25 cellular contexts compared by ENCODE assay signal in genomic region chr3:55708921-55709320, GRCh38.
"Had no signal": no experiment of that assay in that cellular context is flagged by ENCODE, and none has a peak within 500 bp of the region (broad histone marks: within the 10 kb centered on the region; RNA-seq: fewer than 3 reads in every experiment).

No MANE protein-coding gene starts in this region.

- H3K36me3 ChIP-seq: heart right ventricle, neural progenitor cell, neutrophil, right atrium auricular region, suprapubic skin, thoracic aorta, tibial artery, uterus had no signal

- H3K27me3 Mint-ChIP-seq: progenitor cell of endocrine pancreas; stimulated activated naive CD8-positive, alpha-beta T cell treated with anti-CD3 and anti-CD28 coated beads, Interleukin-15, Interleukin-2, amounts not matched to agents 100 ng/mL and 50 ng/mL, for 24 hours had no signal

- H3K9me3 Mint-ChIP-seq: mesothelial cell of epicardium; neural progenitor cell; stimulated activated naive CD8-positive, alpha-beta T cell treated with anti-CD3 and anti-CD28 coated beads, Interleukin-15, Interleukin-2, amounts not matched to agents 100 ng/mL and 50 ng/mL, for 24 hours; type B pancreatic cell had no signal

- H3K36me3 Mint-ChIP-seq: mesothelial cell of epicardium; naive B cell; natural killer cell; neural progenitor cell; stimulated activated effector memory CD8-positive, alpha-beta T cell treated with anti-CD3 and anti-CD28 coated beads, Interleukin-12 subunit alpha, Interleukin-12 subunit beta, amount 100 ng/mL, for 72 hours; type B pancreatic cell had no signal

- H3K4me1 Mint-ChIP-seq: naive B cell; natural killer cell; stimulated activated effector memory CD8-positive, alpha-beta T cell treated with anti-CD3 and anti-CD28 coated beads, Interleukin-12 subunit alpha, Interleukin-12 subunit beta, amount 100 ng/mL, for 72 hours had no signal

- H3K4me3 ChIP-seq: heart right ventricle, hepatocyte, lung, neural progenitor cell, right atrium auricular region, skin epidermis, suprapubic skin, thoracic aorta, tibial artery, uterus had no signal

- H3K27me3 ChIP-seq: neural progenitor cell, neutrophil, right atrium auricular region, uterus had no signal

- H3K4me1 ChIP-seq: neural progenitor cell, parathyroid adenoma, suprapubic skin, tibial artery, uterus had no signal

- H3K4me2 ChIP-seq: hepatocyte, neural progenitor cell had no signal

- H3K79me2 ChIP-seq: hepatocyte, parathyroid adenoma had no signal

- ATAC-seq: left lobe of liver; natural killer cell; stimulated activated effector memory CD8-positive, alpha-beta T cell treated with anti-CD3 and anti-CD28 coated beads, Interleukin-12 subunit alpha, Interleukin-12 subunit beta, amount 100 ng/mL, for 72 hours had no signal

- H3K9ac ChIP-seq: neural progenitor cell, parathyroid adenoma had no signal

- H3K4me3 Mint-ChIP-seq: mesothelial cell of epicardium; natural killer cell; neural progenitor cell; stimulated activated effector memory CD8-positive, alpha-beta T cell treated with anti-CD3 and anti-CD28 coated beads, Interleukin-12 subunit alpha, Interleukin-12 subunit beta, amount 100 ng/mL, for 72 hours; stimulated activated naive CD8-positive, alpha-beta T cell treated with anti-CD3 and anti-CD28 coated beads, Interleukin-15, Interleukin-2, amounts not matched to agents 100 ng/mL and 50 ng/mL, for 24 hours; type B pancreatic cell had no signal

- H3K27ac Mint-ChIP-seq: mesothelial cell of epicardium; naive B cell; natural killer cell; neural progenitor cell; progenitor cell of endocrine pancreas; stimulated activated effector memory CD8-positive, alpha-beta T cell treated with anti-CD3 and anti-CD28 coated beads, Interleukin-12 subunit alpha, Interleukin-12 subunit beta, amount 100 ng/mL, for 72 hours; stimulated activated naive CD8-positive, alpha-beta T cell treated with anti-CD3 and anti-CD28 coated beads, Interleukin-15, Interleukin-2, amounts not matched to agents 100 ng/mL and 50 ng/mL, for 24 hours; type B pancreatic cell had no signal

- DNase-seq: heart right ventricle; left cardiac atrium; naive B cell; natural killer cell; occipital lobe; stimulated activated CD4-positive, alpha-beta T cell treated with anti-CD3 and anti-CD28 coated beads, Interleukin-12 subunit alpha, Interleukin-12 subunit beta, amount 100 ng/mL, for 4 hours; stimulated activated CD4-positive, alpha-beta T cell treated with anti-CD3 and anti-CD28 coated beads, Interleukin-4, amount 100 ng/mL, for 24 hours; stimulated activated naive CD4-positive, alpha-beta T cell; tibial artery; uterus had no signal

- H3K27ac ChIP-seq: heart right ventricle, hepatocyte, neural progenitor cell, neutrophil, parathyroid adenoma, skin epidermis, suprapubic skin, thoracic aorta, tibial artery, uterus had no signal
